In the genomic region with DNA sequence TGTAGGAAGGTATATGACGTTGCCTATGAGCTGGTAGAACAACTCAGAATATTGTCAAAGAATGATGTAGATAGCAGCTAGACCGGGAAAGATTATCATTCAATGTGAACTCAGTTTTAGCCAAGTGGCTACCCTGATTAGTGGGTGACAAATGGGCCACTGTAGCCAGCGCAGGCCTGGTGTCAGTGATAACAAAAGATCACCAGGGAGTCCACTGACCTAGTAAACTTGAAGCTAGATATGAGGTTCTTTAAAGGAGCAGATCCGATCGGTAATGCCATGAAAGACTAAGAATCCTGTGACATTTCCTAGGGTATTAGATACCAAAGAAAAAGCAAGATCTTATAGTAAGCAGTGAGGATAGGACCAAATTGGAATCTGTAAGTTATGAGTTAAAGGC, we compare ENCODE assay signal across 31 cellular contexts.
"Had no signal": no experiment of that assay in that cellular context is flagged by ENCODE, and none has a peak within 500 bp of the region (broad histone marks: within the 10 kb centered on the region; RNA-seq: fewer than 3 reads in every experiment).

No MANE protein-coding gene starts in this region.

- DNase-seq: activated CD4-positive, alpha-beta memory T cell treated with anti-CD3 and anti-CD28 coated beads, Interleukin-2, amount 10 ng/mL, durations not matched to agents 7 days and 5 days; activated CD4-positive, alpha-beta T cell treated with anti-CD3 and anti-CD28 coated beads for 1 hour; activated CD4-positive, alpha-beta T cell treated with anti-CD3 and anti-CD28 coated beads for 36 hours; activated CD4-positive, alpha-beta T cell treated with anti-CD3 and anti-CD28 coated beads for 48 hours; activated CD4-positive, alpha-beta T cell treated with anti-CD3 and anti-CD28 coated beads, Interleukin-2, amount 10 ng/mL, durations not matched to agents 7 days and 5 days; activated CD4-positive, alpha-beta T cell treated with anti-CD3 and anti-CD28 coated beads, Interleukin-2, amount 50 U/mL, for 48 hours; activated CD4-positive, CD25-positive, alpha-beta regulatory T cell; activated CD8-positive, alpha-beta memory T cell treated with anti-CD3 and anti-CD28 coated beads for 24 hours; activated CD8-positive, alpha-beta memory T cell treated with anti-CD3 and anti-CD28 coated beads, Interleukin-2, amount 10 ng/mL, durations not matched to agents 7 days and 5 days; activated CD8-positive, alpha-beta memory T cell treated with anti-CD3 and anti-CD28 coated beads, Interleukin-2, amount 50 U/mL, for 48 hours; activated CD8-positive, alpha-beta T cell treated with anti-CD3 and anti-CD28 coated beads, Interleukin-2, amount 10 ng/mL, durations not matched to agents 7 days and 5 days; activated effector memory CD4-positive, alpha-beta T cell treated with Interleukin-2 at 50 U/mL for 16 hours; activated gamma-delta T cell; activated naive CD4-positive, alpha-beta T cell treated with anti-CD3 and anti-CD28 coated beads, Interleukin-2, amount 10 ng/mL, durations not matched to agents 7 days and 5 days; activated naive CD4-positive, alpha-beta T cell treated with Interleukin-2 at 50 U/mL for 16 hours; activated naive CD8-positive, alpha-beta T cell treated with anti-CD3 and anti-CD28 coated beads, Interleukin-2, amount 10 ng/mL, durations not matched to agents 7 days and 5 days; activated naive CD8-positive, alpha-beta T cell treated with anti-CD3 and anti-CD28 coated beads, Interleukin-2, amount 50 U/mL, for 24 hours; activated T-cell treated with anti-CD3 and anti-CD28 coated beads, Interleukin-2, amount 50 U/mL, for 24 hours; activated T-cell treated with anti-CD3 and anti-CD28 coated beads, Interleukin-2, amount 50 U/mL, for 48 hours; amygdala; anterior cingulate cortex; caudate nucleus; cerebellar nuclear complex; T-helper 1 cell; T-helper 2 cell; T-helper 9 cell had no signal

- H3K4me1 ChIP-seq: ascending aorta had no signal

- FAIRE-seq: bronchial epithelial cell had no signal

- ATAC-seq: activated CD4-positive, alpha-beta T cell treated with anti-CD3 and anti-CD28 coated beads for 36 hours; activated CD4-positive, CD25-positive, alpha-beta regulatory T cell treated with anti-CD3 and anti-CD28 coated beads, Interleukin-2, amount 50 U/mL, for 24 hours; activated CD8-positive, alpha-beta memory T cell treated with anti-CD3 and anti-CD28 coated beads, Interleukin-2, amount 10 ng/mL, durations not matched to agents 7 days and 5 days; activated CD8-positive, alpha-beta T cell treated with anti-CD3 and anti-CD28 coated beads, Interleukin-2, amount 10 ng/mL, durations not matched to agents 7 days and 5 days; activated naive CD8-positive, alpha-beta T cell treated with anti-CD3 and anti-CD28 coated beads, Interleukin-2, amount 50 U/mL, for 24 hours had no signal

- H3K27ac ChIP-seq: ascending aorta, cardiac muscle cell, WERI-Rb-1 had no signal

- H3K9me3 ChIP-seq: ascending aorta had no signal

- H3K27me3 ChIP-seq: ascending aorta, cardiac muscle cell had no signal

- H3K36me3 ChIP-seq: ascending aorta, cardiac muscle cell, WERI-Rb-1 had no signal

- H3K4me3 ChIP-seq: ascending aorta, cardiac muscle cell had no signal
